Comparison of ENCODE assay signal across 8 cellular contexts in genomic region chr7:34550996-34551395, GRCh38.
"Had no signal": no experiment of that assay in that cellular context is flagged by ENCODE, and none has a peak within 500 bp of the region (broad histone marks: within the 10 kb centered on the region; RNA-seq: fewer than 3 reads in every experiment).

No MANE protein-coding gene starts in this region.

- ATAC-seq: GM23338, HCT116 had no signal

- DNase-seq: GM23248, GOT3, H7, H9, HCEC 1CT, HFFc6 had no signal
